17 cellular contexts compared by ENCODE assay signal in genomic region chr22:37599161-37599560, GRCh38. TPM values are rescaled to one million over a fixed set of nuclear protein-coding genes. Genes with fewer than 3 reads are reported as not detected.
DNase-seq lines count a peak whose midpoint lies in the region; ATAC-seq and TF ChIP-seq lines count a peak whose summit lies in the region.
"Had no signal": no experiment of that assay in that cellular context is flagged by ENCODE, and none has a peak within 500 bp of the region (broad histone marks: within the 10 kb centered on the region; RNA-seq: fewer than 3 reads in every experiment).

No MANE protein-coding gene starts in this region.

- no peak overlapping the region for H3K27ac Mint-ChIP-seq in activated CD8-positive, alpha-beta memory T cell treated with anti-CD3 and anti-CD28 coated beads, Interleukin-2, amount 10 ng/mL, durations not matched to agents 7 days and 5 days

- H3K4me1 ChIP-seq in BLaER1 treated with 17β-estradiol and CSF1 and Interleukin-3, amounts not matched to agents 10 nM and 100 nM = peaks cover 0 to 17% (median 8%) of the 10 kb centered on the region in 10 experiments; a peak in 12 of 20 replicates
- H3K4me1 ChIP-seq: SJSA1 had no signal

- H3K27me3 ChIP-seq in BLaER1 treated with 17β-estradiol and CSF1 and Interleukin-3, amounts not matched to agents 10 nM and 100 nM = no peaks in the 10 kb centered on the region
- H3K27me3 ChIP-seq: pancreas had no signal

- H3K36me3 Mint-ChIP-seq in activated CD8-positive, alpha-beta memory T cell treated with anti-CD3 and anti-CD28 coated beads, Interleukin-2, amount 10 ng/mL, durations not matched to agents 7 days and 5 days = no peaks in the 10 kb centered on the region

- H3K4me2 ChIP-seq in BLaER1 treated with 17β-estradiol and CSF1 and Interleukin-3, amounts not matched to agents 10 nM and 100 nM = peak overlapping the region in 6 of 11 experiments; percentile 12 to 56 (median 36); a peak in 8 of 22 replicates
- H3K4me2 ChIP-seq: KMS-11 had no signal

- no peaks in the 10 kb centered on the region for H3K9me3 Mint-ChIP-seq in activated CD8-positive, alpha-beta memory T cell treated with anti-CD3 and anti-CD28 coated beads, Interleukin-2, amount 10 ng/mL, durations not matched to agents 7 days and 5 days (ENCODE audit: low read depth)

- H3K9me3 ChIP-seq in BLaER1 treated with 17β-estradiol and CSF1 and Interleukin-3, amounts not matched to agents 10 nM and 100 nM (replicated peaks in 1 of 11) = no peaks in the 10 kb centered on the region
- H3K9me3 ChIP-seq: pancreas, SJSA1 had no signal

- no peak for TF ChIP-seq CTCF in LNCaP clone FGC (IDR thresholded peaks at IDR 0.05; ENCODE audit: control insufficient read depth, extremely low read depth, insufficient read depth)
- no peak for TF ChIP-seq CTCF in VCaP (conservative IDR thresholded peaks at IDR 0.05)

- peaks cover 15% of the 10 kb centered on the region for H3K27me3 Mint-ChIP-seq in activated CD8-positive, alpha-beta memory T cell treated with anti-CD3 and anti-CD28 coated beads, Interleukin-2, amount 10 ng/mL, durations not matched to agents 7 days and 5 days

- H3K4me3 ChIP-seq in BLaER1 treated with 17β-estradiol and CSF1 and Interleukin-3, amounts not matched to agents 10 nM and 100 nM = no peak overlapping the region
- no peak overlapping the region for H3K4me3 ChIP-seq in LNCaP clone FGC (ENCODE audit: low read depth, low read length)
- H3K4me3 ChIP-seq: pancreas, SJSA1 had no signal

- ATAC-seq in HG02981 (IDR thresholded peaks at IDR 0.05; ENCODE audit: unreplicated experiment) (no peak), GM21825 (IDR thresholded peaks at IDR 0.05; ENCODE audit: unreplicated experiment) (no peak)
- ATAC-seq in activated CD8-positive, alpha-beta memory T cell treated with anti-CD3 and anti-CD28 coated beads, Interleukin-2, amount 10 ng/mL, durations not matched to agents 7 days and 5 days = no peak
- ATAC-seq: pancreas had no signal

- CTCF ChIA-PET in activated CD8-positive, alpha-beta memory T cell treated with anti-CD3 and anti-CD28 coated beads, Interleukin-2, amount 10 ng/mL, durations not matched to agents 7 days and 5 days (lab: Charles Lee) = interaction anchor here (0.7 to 2.2 kb wide), 5 partner anchors 9 to 61 kb away, joined by 3 to 10 read pairs (median 5); partner anchors contain the start of genes GGA1 and LGALS2

- H3K27ac ChIP-seq in BLaER1 treated with 17β-estradiol and CSF1 and Interleukin-3, amounts not matched to agents 10 nM and 100 nM = no peak overlapping the region
- H3K27ac ChIP-seq in VCaP = peak overlapping the region; percentile 76
- H3K27ac ChIP-seq: KMS-11, SJSA1 had no signal

- no peak overlapping the region for H3K4me3 Mint-ChIP-seq in activated CD8-positive, alpha-beta memory T cell treated with anti-CD3 and anti-CD28 coated beads, Interleukin-2, amount 10 ng/mL, durations not matched to agents 7 days and 5 days

- H3K9ac ChIP-seq in BLaER1 treated with 17β-estradiol and CSF1 and Interleukin-3, amounts not matched to agents 10 nM and 100 nM = no peak overlapping the region
- H3K9ac ChIP-seq: KMS-11 had no signal

- peak; percentile 94 for DNase-seq in LNCaP clone FGC (ENCODE audit: low read depth)
- peak; percentile 85 for DNase-seq in mucosa of gallbladder (ENCODE audit: low spot score)
- DNase-seq in germinal center (ENCODE audit: low spot score) = no peak
- DNase-seq in activated CD8-positive, alpha-beta memory T cell treated with anti-CD3 and anti-CD28 coated beads, Interleukin-2, amount 10 ng/mL, durations not matched to agents 7 days and 5 days = no peak
- DNase-seq: activated CD4-positive, alpha-beta T cell treated with anti-CD3 and anti-CD28 coated beads for 1 hour; cerebellar nuclear complex; NCI-H345; pancreas; stimulated activated CD4-positive, alpha-beta T cell treated with anti-CD3 and anti-CD28 coated beads, Interleukin-4, amount 100 ng/mL, for 24 hours; stimulated activated CD8-positive, alpha-beta memory T cell treated with anti-CD3 and anti-CD28 coated beads, Interleukin-4, amount 100 ng/mL, for 48 hours had no signal

- no peaks in the 10 kb centered on the region for H4K20me1 ChIP-seq in BLaER1 treated with 17β-estradiol and CSF1 and Interleukin-3, amounts not matched to agents 10 nM and 100 nM

- peaks cover 7% of the 10 kb centered on the region for H3K4me1 Mint-ChIP-seq in activated CD8-positive, alpha-beta memory T cell treated with anti-CD3 and anti-CD28 coated beads, Interleukin-2, amount 10 ng/mL, durations not matched to agents 7 days and 5 days

- H3K36me3 ChIP-seq in BLaER1 treated with 17β-estradiol and CSF1 and Interleukin-3, amounts not matched to agents 10 nM and 100 nM = no peaks in the 10 kb centered on the region
- H3K36me3 ChIP-seq: pancreas, SJSA1 had no signal

RNA-seq across cellular contexts. Expression of gene GGA1, which starts 9.5 kb away (rescaled TPM):
- total RNA-seq in mucosa of gallbladder = 81.5 TPM
- 10 to 100 TPM; 76.9 to 85.9 TPM for total RNA-seq in activated CD8-positive, alpha-beta memory T cell treated with anti-CD3 and anti-CD28 coated beads, Interleukin-2, amount 10 ng/mL, durations not matched to agents 7 days and 5 days

RNA-seq across cellular contexts. Expression of gene LGALS2, which starts 19.3 kb away (rescaled TPM):
- total RNA-seq in mucosa of gallbladder = 776 TPM
- not detected for total RNA-seq in activated CD8-positive, alpha-beta memory T cell treated with anti-CD3 and anti-CD28 coated beads, Interleukin-2, amount 10 ng/mL, durations not matched to agents 7 days and 5 days
- total RNA-seq: SJSA1, skeletal muscle tissue had no signal

RNA-seq across cellular contexts. Expression of gene CDC42EP1, which starts 38.9 kb away (rescaled TPM):
- 186 TPM for total RNA-seq in mucosa of gallbladder
- total RNA-seq in activated CD8-positive, alpha-beta memory T cell treated with anti-CD3 and anti-CD28 coated beads, Interleukin-2, amount 10 ng/mL, durations not matched to agents 7 days and 5 days = under 1 TPM; 0.42 to 0.47 TPM

RNA-seq across cellular contexts. Expression of gene SH3BP1, which starts 40.3 kb away (rescaled TPM):
- total RNA-seq in mucosa of gallbladder = 13.6 TPM
- total RNA-seq in activated CD8-positive, alpha-beta memory T cell treated with anti-CD3 and anti-CD28 coated beads, Interleukin-2, amount 10 ng/mL, durations not matched to agents 7 days and 5 days = 100 to 1,000 TPM; 231 to 275 TPM

RNA-seq across cellular contexts. Expression of gene PDXP, which starts 59.4 kb away (rescaled TPM):
- 12.1 TPM for total RNA-seq in mucosa of gallbladder
- 10 to 100 TPM; 25.9 to 32.6 TPM for total RNA-seq in activated CD8-positive, alpha-beta memory T cell treated with anti-CD3 and anti-CD28 coated beads, Interleukin-2, amount 10 ng/mL, durations not matched to agents 7 days and 5 days

Comparison
In these comparisons a context has a peak if more than half of its experiments do, and no peak if none do; other contexts are left out.
1. DNase-seq: peak in LNCaP clone FGC (single experiment) and mucosa of gallbladder (single experiment); none in germinal center (single experiment) and activated CD8-positive, alpha-beta memory T cell treated with anti-CD3 and anti-CD28 coated beads, Interleukin-2, amount 10 ng/mL, durations not matched to agents 7 days and 5 days (single experiment).
2. RNA of gene LGALS2, which starts 19.3 kb away (total RNA-seq): 776 TPM in mucosa of gallbladder (single experiment); not detected in activated CD8-positive, alpha-beta memory T cell treated with anti-CD3 and anti-CD28 coated beads, Interleukin-2, amount 10 ng/mL, durations not matched to agents 7 days and 5 days; every median in the first group is over 100 times any median in the second.
3. RNA of gene CDC42EP1, which starts 38.9 kb away (total RNA-seq): 186 TPM in mucosa of gallbladder (single experiment); 0.42 to 0.47 TPM in activated CD8-positive, alpha-beta memory T cell treated with anti-CD3 and anti-CD28 coated beads, Interleukin-2, amount 10 ng/mL, durations not matched to agents 7 days and 5 days; every median in the first group is over 100 times any median in the second.